ENCODE assay signal across 41 cellular contexts in genomic region chr19:55902080-55902751, GRCh38. TPM values are rescaled to one million over a fixed set of nuclear protein-coding genes. Genes with fewer than 3 reads are reported as not detected.
"Had no signal": no experiment of that assay in that cellular context is flagged by ENCODE, and none has a peak within 500 bp of the region (broad histone marks: within the 10 kb centered on the region; RNA-seq: fewer than 3 reads in every experiment).

No MANE protein-coding gene starts in this region.

- H3K36me3 Mint-ChIP-seq: activated CD8-positive, alpha-beta memory T cell treated with anti-CD3 and anti-CD28 coated beads, Interleukin-2, amount 10 ng/mL, durations not matched to agents 7 days and 5 days; activated naive CD4-positive, alpha-beta T cell treated with anti-CD3 and anti-CD28 coated beads, Interleukin-2, amount 10 ng/mL, durations not matched to agents 7 days and 5 days; activated naive CD8-positive, alpha-beta T cell; brain had no signal

- H3K9me3 ChIP-seq: SJCRH30 had no signal

- H3K4me1 Mint-ChIP-seq: activated CD4-positive, alpha-beta memory T cell treated with anti-CD3 and anti-CD28 coated beads, Interleukin-2, amount 10 ng/mL, durations not matched to agents 7 days and 5 days; activated CD8-positive, alpha-beta memory T cell treated with anti-CD3 and anti-CD28 coated beads, Interleukin-2, amount 10 ng/mL, durations not matched to agents 7 days and 5 days; activated naive CD4-positive, alpha-beta T cell treated with anti-CD3 and anti-CD28 coated beads, Interleukin-2, amount 10 ng/mL, durations not matched to agents 7 days and 5 days; activated naive CD8-positive, alpha-beta T cell treated with anti-CD3 and anti-CD28 coated beads, Interleukin-2, amount 50 U/mL, for 24 hours; brain had no signal

- H3K4me1 ChIP-seq: SJCRH30 had no signal

- DNase-seq: activated CD4-positive, alpha-beta memory T cell treated with anti-CD3 and anti-CD28 coated beads, Interleukin-2, amount 10 ng/mL, durations not matched to agents 7 days and 5 days; activated CD4-positive, alpha-beta T cell treated with anti-CD3 and anti-CD28 coated beads for 1 hour; activated CD4-positive, alpha-beta T cell treated with anti-CD3 and anti-CD28 coated beads for 48 hours; activated CD4-positive, CD25-positive, alpha-beta regulatory T cell; activated CD8-positive, alpha-beta memory T cell treated with anti-CD3 and anti-CD28 coated beads for 24 hours; activated CD8-positive, alpha-beta memory T cell treated with anti-CD3 and anti-CD28 coated beads, Interleukin-2, amount 10 ng/mL, durations not matched to agents 7 days and 5 days; activated CD8-positive, alpha-beta memory T cell treated with anti-CD3 and anti-CD28 coated beads, Interleukin-2, amount 50 U/mL, for 48 hours; activated effector memory CD4-positive, alpha-beta T cell treated with Interleukin-2 at 50 U/mL for 16 hours; activated naive CD4-positive, alpha-beta T cell treated with anti-CD3 and anti-CD28 coated beads, Interleukin-2, amount 10 ng/mL, durations not matched to agents 7 days and 5 days; activated naive CD8-positive, alpha-beta T cell treated with anti-CD3 and anti-CD28 coated beads, Interleukin-2, amount 50 U/mL, for 24 hours; activated T-cell treated with anti-CD3 and anti-CD28 coated beads, Interleukin-2, amount 50 U/mL, for 48 hours; anterior cingulate cortex; caudate nucleus; cerebellar nuclear complex; MM.1S; MV-4-11; NCI-H1092; NCI-H1417; NCI-H146; NCI-H187; NCI-H2029 treated with DMSO at 0.1 percent for 48 hours; NCI-H2107; NCI-H2171; NCI-H446; NCI-H510A treated with DMSO at 0.1 percent for 48 hours; NCI-H526 treated with DMSO at 0.1 percent for 48 hours; NCI-H774; PC-3; Right ventricle myocardium superior; SJCRH30; T1000; WERI-Rb-1 had no signal

- H3K4me3 Mint-ChIP-seq: activated CD4-positive, alpha-beta memory T cell treated with anti-CD3 and anti-CD28 coated beads, Interleukin-2, amount 10 ng/mL, durations not matched to agents 7 days and 5 days; activated CD8-positive, alpha-beta memory T cell treated with anti-CD3 and anti-CD28 coated beads, Interleukin-2, amount 10 ng/mL, durations not matched to agents 7 days and 5 days; activated naive CD4-positive, alpha-beta T cell treated with anti-CD3 and anti-CD28 coated beads, Interleukin-2, amount 10 ng/mL, durations not matched to agents 7 days and 5 days; activated naive CD8-positive, alpha-beta T cell; activated naive CD8-positive, alpha-beta T cell treated with anti-CD3 and anti-CD28 coated beads, Interleukin-2, amount 50 U/mL, for 24 hours; brain had no signal

- H3K4me3 ChIP-seq: SJCRH30, SK-N-MC had no signal

- H3K27me3 Mint-ChIP-seq: activated CD4-positive, alpha-beta memory T cell treated with anti-CD3 and anti-CD28 coated beads, Interleukin-2, amount 10 ng/mL, durations not matched to agents 7 days and 5 days; activated CD8-positive, alpha-beta memory T cell treated with anti-CD3 and anti-CD28 coated beads, Interleukin-2, amount 10 ng/mL, durations not matched to agents 7 days and 5 days; activated naive CD4-positive, alpha-beta T cell treated with anti-CD3 and anti-CD28 coated beads, Interleukin-2, amount 10 ng/mL, durations not matched to agents 7 days and 5 days; activated naive CD8-positive, alpha-beta T cell treated with anti-CD3 and anti-CD28 coated beads, Interleukin-2, amount 50 U/mL, for 24 hours had no signal

- H3K27ac ChIP-seq: KMS-11, RWPE1, SJCRH30, SK-N-MC, WERI-Rb-1 had no signal

- H3K27me3 ChIP-seq: SJCRH30 had no signal

- H3K36me3 ChIP-seq: SJCRH30, WERI-Rb-1 had no signal

- H3K27ac Mint-ChIP-seq: activated CD4-positive, alpha-beta memory T cell treated with anti-CD3 and anti-CD28 coated beads, Interleukin-2, amount 10 ng/mL, durations not matched to agents 7 days and 5 days; activated CD8-positive, alpha-beta memory T cell treated with anti-CD3 and anti-CD28 coated beads, Interleukin-2, amount 10 ng/mL, durations not matched to agents 7 days and 5 days; activated naive CD4-positive, alpha-beta T cell treated with anti-CD3 and anti-CD28 coated beads, Interleukin-2, amount 10 ng/mL, durations not matched to agents 7 days and 5 days; activated naive CD8-positive, alpha-beta T cell; activated naive CD8-positive, alpha-beta T cell treated with anti-CD3 and anti-CD28 coated beads, Interleukin-2, amount 50 U/mL, for 24 hours; brain had no signal

- ATAC-seq: activated CD8-positive, alpha-beta memory T cell treated with anti-CD3 and anti-CD28 coated beads, Interleukin-2, amount 10 ng/mL, durations not matched to agents 7 days and 5 days; activated naive CD8-positive, alpha-beta T cell treated with anti-CD3 and anti-CD28 coated beads, Interleukin-2, amount 50 U/mL, for 24 hours; PC-3 had no signal

RNA-seq across cellular contexts. Expression of gene NLRP13, which starts 29.9 kb away (rescaled TPM):
- total RNA-seq: activated CD4-positive, alpha-beta memory T cell treated with anti-CD3 and anti-CD28 coated beads, Interleukin-2, amount 10 ng/mL, durations not matched to agents 7 days and 5 days; activated CD8-positive, alpha-beta memory T cell treated with anti-CD3 and anti-CD28 coated beads, Interleukin-2, amount 10 ng/mL, durations not matched to agents 7 days and 5 days; bronchial epithelial cell; LHCN-M2; PC-3; Right ventricle myocardium superior; SJCRH30; T-helper 1 cell treated with Interleukin-12 subunit alpha and Interleukin-12 subunit beta and Interleukin-4 antibody, amounts not matched to agents 30 ng/mL and 1 ng/mL, for 36 hours; T-helper 2 cell treated with Interferon-gamma antibody and Interleukin-4, amounts not matched to agents 100 ng/mL and 5 ng/mL, for 36 hours had no signal

RNA-seq across cellular contexts. Expression of gene NLRP8, which starts 45.4 kb away (rescaled TPM):
- total RNA-seq: activated CD4-positive, alpha-beta memory T cell treated with anti-CD3 and anti-CD28 coated beads, Interleukin-2, amount 10 ng/mL, durations not matched to agents 7 days and 5 days; activated CD8-positive, alpha-beta memory T cell treated with anti-CD3 and anti-CD28 coated beads, Interleukin-2, amount 10 ng/mL, durations not matched to agents 7 days and 5 days; bronchial epithelial cell; LHCN-M2; PC-3; Right ventricle myocardium superior; T-helper 1 cell treated with Interleukin-12 subunit alpha and Interleukin-12 subunit beta and Interleukin-4 antibody, amounts not matched to agents 30 ng/mL and 1 ng/mL, for 36 hours; T-helper 2 cell treated with Interferon-gamma antibody and Interleukin-4, amounts not matched to agents 100 ng/mL and 5 ng/mL, for 36 hours had no signal
